In the genomic region with DNA sequence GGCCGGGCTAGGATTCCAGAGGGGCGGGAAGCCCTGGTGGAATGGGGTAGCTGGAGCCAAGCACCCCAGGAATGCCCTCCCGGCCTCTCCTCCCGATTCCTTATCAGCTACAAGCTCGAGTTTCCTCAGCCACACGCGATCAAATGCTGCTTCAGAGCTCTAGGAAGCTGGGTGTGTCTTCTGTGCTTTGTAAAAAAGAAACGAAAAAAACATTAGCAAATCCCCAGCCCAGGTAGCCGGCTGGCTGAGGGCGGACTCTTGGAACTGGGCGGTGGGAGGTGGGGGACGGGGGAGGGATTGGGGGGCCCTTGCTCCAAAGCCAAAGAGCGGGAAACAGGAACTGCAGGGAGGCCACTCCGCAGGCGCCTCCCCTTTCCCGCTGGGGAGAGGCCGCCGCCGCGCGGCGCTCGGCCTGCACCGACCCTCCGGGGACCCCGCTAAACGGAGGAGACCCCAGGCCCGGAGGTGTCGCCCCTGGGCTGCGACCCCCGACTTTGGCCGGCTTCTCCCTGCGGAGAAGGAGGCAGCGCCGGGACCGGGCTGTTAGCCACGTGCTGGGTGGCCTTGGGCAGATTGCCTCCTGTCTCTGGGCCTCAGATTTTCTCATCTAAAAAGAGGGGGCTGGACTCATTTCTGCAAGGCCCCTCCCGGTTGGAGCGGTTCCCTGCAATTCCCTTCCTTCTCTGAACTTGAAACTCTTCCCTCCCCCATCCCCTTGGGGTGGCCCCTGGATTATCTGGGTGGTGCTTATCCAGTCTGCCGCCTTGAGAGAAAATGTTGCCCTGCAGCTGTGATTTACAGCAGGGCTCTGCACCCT, we compare ENCODE assay signal across 1 cellular context.
TF ChIP-seq lines count a peak whose summit lies in the region.

No MANE protein-coding gene starts in this region.

TF ChIP-seq in K562, 482 proteins besides CTCF, POLR2A, EP300 and RAD21 (continued from another document and continues in another):
- TF ChIP-seq, protein P1, sequence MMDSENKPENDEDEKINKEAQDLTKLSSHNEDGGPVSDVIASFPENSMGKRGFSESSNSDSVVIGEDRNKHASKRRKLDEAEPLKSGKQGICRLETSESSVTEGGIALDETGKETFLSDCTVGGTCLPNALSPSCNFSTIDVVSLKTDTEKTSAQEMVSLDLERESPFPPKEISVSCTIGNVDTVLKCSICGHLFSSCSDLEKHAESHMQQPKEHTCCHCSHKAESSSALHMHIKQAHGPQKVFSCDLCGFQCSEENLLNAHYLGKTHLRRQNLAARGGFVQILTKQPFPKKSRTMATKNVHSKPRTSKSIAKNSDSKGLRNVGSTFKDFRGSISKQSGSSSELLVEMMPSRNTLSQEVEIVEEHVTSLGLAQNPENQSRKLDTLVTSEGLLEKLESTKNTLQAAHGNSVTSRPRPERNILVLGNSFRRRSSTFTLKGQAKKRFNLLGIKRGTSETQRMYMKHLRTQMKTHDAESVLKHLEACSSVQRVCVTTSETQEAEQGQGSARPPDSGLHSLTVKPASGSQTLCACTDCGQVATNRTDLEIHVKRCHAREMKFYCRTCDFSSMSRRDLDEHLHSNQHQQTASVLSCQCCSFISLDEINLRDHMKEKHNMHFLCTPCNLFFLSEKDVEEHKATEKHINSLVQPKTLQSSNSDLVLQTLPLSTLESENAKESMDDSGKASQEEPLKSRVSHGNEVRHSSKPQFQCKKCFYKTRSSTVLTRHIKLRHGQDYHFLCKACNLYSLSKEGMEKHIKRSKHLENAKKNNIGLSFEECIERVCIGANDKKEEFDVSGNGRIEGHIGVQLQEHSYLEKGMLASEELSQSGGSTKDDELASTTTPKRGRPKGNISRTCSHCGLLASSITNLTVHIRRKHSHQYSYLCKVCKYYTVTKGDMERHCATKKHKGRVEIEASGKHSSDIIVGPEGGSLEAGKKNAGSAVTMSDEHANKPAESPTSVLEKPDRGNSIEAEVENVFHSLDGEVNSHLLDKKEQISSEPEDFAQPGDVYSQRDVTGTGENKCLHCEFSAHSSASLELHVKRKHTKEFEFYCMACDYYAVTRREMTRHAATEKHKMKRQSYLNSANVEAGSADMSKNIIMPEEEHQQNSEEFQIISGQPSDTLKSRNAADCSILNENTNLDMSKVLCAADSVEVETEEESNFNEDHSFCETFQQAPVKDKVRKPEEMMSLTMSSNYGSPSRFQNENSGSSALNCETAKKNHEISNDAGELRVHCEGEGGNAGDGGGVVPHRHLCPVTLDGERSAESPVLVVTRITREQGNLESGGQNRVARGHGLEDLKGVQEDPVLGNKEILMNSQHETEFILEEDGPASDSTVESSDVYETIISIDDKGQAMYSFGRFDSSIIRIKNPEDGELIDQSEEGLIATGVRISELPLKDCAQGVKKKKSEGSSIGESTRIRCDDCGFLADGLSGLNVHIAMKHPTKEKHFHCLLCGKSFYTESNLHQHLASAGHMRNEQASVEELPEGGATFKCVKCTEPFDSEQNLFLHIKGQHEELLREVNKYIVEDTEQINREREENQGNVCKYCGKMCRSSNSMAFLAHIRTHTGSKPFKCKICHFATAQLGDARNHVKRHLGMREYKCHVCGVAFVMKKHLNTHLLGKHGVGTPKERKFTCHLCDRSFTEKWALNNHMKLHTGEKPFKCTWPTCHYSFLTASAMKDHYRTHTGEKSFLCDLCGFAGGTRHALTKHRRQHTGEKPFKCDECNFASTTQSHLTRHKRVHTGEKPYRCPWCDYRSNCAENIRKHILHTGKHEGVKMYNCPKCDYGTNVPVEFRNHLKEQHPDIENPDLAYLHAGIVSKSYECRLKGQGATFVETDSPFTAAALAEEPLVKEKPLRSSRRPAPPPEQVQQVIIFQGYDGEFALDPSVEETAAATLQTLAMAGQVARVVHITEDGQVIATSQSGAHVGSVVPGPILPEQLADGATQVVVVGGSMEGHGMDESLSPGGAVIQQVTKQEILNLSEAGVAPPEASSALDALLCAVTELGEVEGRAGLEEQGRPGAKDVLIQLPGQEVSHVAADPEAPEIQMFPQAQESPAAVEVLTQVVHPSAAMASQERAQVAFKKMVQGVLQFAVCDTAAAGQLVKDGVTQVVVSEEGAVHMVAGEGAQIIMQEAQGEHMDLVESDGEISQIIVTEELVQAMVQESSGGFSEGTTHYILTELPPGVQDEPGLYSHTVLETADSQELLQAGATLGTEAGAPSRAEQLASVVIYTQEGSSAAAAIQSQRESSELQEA (IDR thresholded peaks at IDR 0.05; ENCODE audit: low read depth): no peak
- TF ChIP-seq PHB (CRISPR knock-in tag; IDR thresholded peaks at IDR 0.05) (no peak), ZNF551 (CRISPR knock-in tag; IDR thresholded peaks at IDR 0.05) (no peak), ZNF324 (CRISPR knock-in tag; IDR thresholded peaks at IDR 0.05) (no peak), NCOA2 (IDR thresholded peaks at IDR 0.05; ENCODE audit: partially characterized antibody in 2 of 2) (no peak), TCF7 (IDR thresholded peaks at IDR 0.05; ENCODE audit: borderline replicate concordance) (no peak), ETV1 (tag; conservative IDR thresholded peaks at IDR 0.05; ENCODE audit: low read depth) (no peak), NUFIP1 (IDR thresholded peaks at IDR 0.05; ENCODE audit: partially characterized antibody) (no peak), DPF2 (IDR thresholded peaks at IDR 0.05) (no peak), ZNF133 (CRISPR knock-in tag; IDR thresholded peaks at IDR 0.05) (no peak), FIP1L1 (IDR thresholded peaks at IDR 0.05; ENCODE audit: low read depth, low read length, poor library complexity, severe bottlenecking) (no peak), MAFF (IDR thresholded peaks at IDR 0.05; ENCODE audit: low read length) (no peak), EP400 (IDR thresholded peaks at IDR 0.05) (peak; percentile 50; the same call in 1 of the 2 replicates), ZNF23 (CRISPR knock-in tag; IDR thresholded peaks at IDR 0.05) (no peak), SMARCA4 (IDR thresholded peaks at IDR 0.05) (no peak; the same call in 1 of the 2 replicates), ZNF354B (CRISPR knock-in tag; IDR thresholded peaks at IDR 0.05) (no peak), FOXK1 (CRISPR knock-in tag; IDR thresholded peaks at IDR 0.05; ENCODE audit: borderline replicate concordance) (no peak), C11orf30 (IDR thresholded peaks at IDR 0.05; ENCODE audit: low read depth) (no peak), ZBTB7A (IDR thresholded peaks at IDR 0.05; ENCODE audit: borderline replicate concordance, control insufficient read depth, low read depth, low read length) (peak; percentile 82), ZNF143 (CRISPR knock-in tag; IDR thresholded peaks at IDR 0.05) (no peak), SLC30A9 (CRISPR knock-in tag; IDR thresholded peaks at IDR 0.05) (no peak), BMI1 (IDR thresholded peaks at IDR 0.05; ENCODE audit: low read length) (no peak), IRF2 (CRISPR knock-in tag; IDR thresholded peaks at IDR 0.05) (no peak), RHOXF2B (CRISPR knock-in tag; conservative IDR thresholded peaks at IDR 0.05) (no peak), MTA2 (IDR thresholded peaks at IDR 0.05; ENCODE audit: low read depth) (no peak), PML (IDR thresholded peaks at IDR 0.05; ENCODE audit: low read length) (no peak), BRF1 (IDR thresholded peaks at IDR 0.05; ENCODE audit: borderline replicate concordance, extremely low read depth, insufficient read length) (no peak), EHMT2 (IDR thresholded peaks at IDR 0.05) (no peak), NFIC (IDR thresholded peaks at IDR 0.05) (0 out of 2 replicates have a peak, but pooled peaks have one; percentile 15), CHCHD3 (CRISPR knock-in tag; IDR thresholded peaks at IDR 0.05) (no peak)
- TF ChIP-seq, protein P2, sequence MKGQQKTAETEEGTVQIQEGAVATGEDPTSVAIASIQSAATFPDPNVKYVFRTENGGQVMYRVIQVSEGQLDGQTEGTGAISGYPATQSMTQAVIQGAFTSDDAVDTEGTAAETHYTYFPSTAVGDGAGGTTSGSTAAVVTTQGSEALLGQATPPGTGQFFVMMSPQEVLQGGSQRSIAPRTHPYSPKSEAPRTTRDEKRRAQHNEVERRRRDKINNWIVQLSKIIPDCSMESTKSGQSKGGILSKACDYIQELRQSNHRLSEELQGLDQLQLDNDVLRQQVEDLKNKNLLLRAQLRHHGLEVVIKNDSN (CRISPR knock-in tag; IDR thresholded peaks at IDR 0.05): no peak
- TF ChIP-seq, protein P3, sequence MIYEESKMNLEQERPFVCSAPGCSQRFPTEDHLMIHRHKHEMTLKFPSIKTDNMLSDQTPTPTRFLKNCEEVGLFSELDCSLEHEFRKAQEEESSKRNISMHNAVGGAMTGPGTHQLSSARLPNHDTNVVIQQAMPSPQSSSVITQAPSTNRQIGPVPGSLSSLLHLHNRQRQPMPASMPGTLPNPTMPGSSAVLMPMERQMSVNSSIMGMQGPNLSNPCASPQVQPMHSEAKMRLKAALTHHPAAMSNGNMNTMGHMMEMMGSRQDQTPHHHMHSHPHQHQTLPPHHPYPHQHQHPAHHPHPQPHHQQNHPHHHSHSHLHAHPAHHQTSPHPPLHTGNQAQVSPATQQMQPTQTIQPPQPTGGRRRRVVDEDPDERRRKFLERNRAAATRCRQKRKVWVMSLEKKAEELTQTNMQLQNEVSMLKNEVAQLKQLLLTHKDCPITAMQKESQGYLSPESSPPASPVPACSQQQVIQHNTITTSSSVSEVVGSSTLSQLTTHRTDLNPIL (CRISPR knock-in tag; IDR thresholded peaks at IDR 0.05): no peak
- TF ChIP-seq, protein P4, sequence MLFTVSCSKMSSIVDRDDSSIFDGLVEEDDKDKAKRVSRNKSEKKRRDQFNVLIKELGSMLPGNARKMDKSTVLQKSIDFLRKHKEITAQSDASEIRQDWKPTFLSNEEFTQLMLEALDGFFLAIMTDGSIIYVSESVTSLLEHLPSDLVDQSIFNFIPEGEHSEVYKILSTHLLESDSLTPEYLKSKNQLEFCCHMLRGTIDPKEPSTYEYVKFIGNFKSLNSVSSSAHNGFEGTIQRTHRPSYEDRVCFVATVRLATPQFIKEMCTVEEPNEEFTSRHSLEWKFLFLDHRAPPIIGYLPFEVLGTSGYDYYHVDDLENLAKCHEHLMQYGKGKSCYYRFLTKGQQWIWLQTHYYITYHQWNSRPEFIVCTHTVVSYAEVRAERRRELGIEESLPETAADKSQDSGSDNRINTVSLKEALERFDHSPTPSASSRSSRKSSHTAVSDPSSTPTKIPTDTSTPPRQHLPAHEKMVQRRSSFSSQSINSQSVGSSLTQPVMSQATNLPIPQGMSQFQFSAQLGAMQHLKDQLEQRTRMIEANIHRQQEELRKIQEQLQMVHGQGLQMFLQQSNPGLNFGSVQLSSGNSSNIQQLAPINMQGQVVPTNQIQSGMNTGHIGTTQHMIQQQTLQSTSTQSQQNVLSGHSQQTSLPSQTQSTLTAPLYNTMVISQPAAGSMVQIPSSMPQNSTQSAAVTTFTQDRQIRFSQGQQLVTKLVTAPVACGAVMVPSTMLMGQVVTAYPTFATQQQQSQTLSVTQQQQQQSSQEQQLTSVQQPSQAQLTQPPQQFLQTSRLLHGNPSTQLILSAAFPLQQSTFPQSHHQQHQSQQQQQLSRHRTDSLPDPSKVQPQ (CRISPR knock-in tag; IDR thresholded peaks at IDR 0.05; ENCODE audit: borderline replicate concordance): no peak
- TF ChIP-seq, protein P5, sequence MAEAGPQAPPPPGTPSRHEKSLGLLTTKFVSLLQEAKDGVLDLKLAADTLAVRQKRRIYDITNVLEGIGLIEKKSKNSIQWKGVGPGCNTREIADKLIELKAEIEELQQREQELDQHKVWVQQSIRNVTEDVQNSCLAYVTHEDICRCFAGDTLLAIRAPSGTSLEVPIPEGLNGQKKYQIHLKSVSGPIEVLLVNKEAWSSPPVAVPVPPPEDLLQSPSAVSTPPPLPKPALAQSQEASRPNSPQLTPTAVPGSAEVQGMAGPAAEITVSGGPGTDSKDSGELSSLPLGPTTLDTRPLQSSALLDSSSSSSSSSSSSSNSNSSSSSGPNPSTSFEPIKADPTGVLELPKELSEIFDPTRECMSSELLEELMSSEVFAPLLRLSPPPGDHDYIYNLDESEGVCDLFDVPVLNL (CRISPR knock-in tag; IDR thresholded peaks at IDR 0.05; ENCODE audit: low read depth): no peak
- TF ChIP-seq, protein P6, sequence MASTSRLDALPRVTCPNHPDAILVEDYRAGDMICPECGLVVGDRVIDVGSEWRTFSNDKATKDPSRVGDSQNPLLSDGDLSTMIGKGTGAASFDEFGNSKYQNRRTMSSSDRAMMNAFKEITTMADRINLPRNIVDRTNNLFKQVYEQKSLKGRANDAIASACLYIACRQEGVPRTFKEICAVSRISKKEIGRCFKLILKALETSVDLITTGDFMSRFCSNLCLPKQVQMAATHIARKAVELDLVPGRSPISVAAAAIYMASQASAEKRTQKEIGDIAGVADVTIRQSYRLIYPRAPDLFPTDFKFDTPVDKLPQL (IDR thresholded peaks at IDR 0.05; ENCODE audit: extremely low read depth, insufficient read length): no peak
- TF ChIP-seq, protein P7, sequence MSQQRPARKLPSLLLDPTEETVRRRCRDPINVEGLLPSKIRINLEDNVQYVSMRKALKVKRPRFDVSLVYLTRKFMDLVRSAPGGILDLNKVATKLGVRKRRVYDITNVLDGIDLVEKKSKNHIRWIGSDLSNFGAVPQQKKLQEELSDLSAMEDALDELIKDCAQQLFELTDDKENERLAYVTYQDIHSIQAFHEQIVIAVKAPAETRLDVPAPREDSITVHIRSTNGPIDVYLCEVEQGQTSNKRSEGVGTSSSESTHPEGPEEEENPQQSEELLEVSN (IDR thresholded peaks at IDR 0.05; ENCODE audit: borderline replicate concordance in 1 of 2, extremely low read depth in 1 of 2, insufficient read depth in 1 of 2, insufficient read length in 1 of 2, low read depth in 1 of 2, low read length in 1 of 2, poor library complexity in 1 of 2, severe bottlenecking in 1 of 2): peak; percentile 77 to 91
- TF ChIP-seq, protein P8, sequence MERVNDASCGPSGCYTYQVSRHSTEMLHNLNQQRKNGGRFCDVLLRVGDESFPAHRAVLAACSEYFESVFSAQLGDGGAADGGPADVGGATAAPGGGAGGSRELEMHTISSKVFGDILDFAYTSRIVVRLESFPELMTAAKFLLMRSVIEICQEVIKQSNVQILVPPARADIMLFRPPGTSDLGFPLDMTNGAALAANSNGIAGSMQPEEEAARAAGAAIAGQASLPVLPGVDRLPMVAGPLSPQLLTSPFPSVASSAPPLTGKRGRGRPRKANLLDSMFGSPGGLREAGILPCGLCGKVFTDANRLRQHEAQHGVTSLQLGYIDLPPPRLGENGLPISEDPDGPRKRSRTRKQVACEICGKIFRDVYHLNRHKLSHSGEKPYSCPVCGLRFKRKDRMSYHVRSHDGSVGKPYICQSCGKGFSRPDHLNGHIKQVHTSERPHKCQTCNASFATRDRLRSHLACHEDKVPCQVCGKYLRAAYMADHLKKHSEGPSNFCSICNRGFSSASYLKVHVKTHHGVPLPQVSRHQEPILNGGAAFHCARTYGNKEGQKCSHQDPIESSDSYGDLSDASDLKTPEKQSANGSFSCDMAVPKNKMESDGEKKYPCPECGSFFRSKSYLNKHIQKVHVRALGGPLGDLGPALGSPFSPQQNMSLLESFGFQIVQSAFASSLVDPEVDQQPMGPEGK (CRISPR knock-in tag; IDR thresholded peaks at IDR 0.05; ENCODE audit: borderline replicate concordance): no peak
- TF ChIP-seq, protein P9, sequence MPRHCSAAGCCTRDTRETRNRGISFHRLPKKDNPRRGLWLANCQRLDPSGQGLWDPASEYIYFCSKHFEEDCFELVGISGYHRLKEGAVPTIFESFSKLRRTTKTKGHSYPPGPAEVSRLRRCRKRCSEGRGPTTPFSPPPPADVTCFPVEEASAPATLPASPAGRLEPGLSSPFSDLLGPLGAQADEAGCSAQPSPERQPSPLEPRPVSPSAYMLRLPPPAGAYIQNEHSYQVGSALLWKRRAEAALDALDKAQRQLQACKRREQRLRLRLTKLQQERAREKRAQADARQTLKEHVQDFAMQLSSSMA (CRISPR knock-in tag; IDR thresholded peaks at IDR 0.05): no peak
